33 cellular contexts compared by ENCODE assay signal in the genomic region with DNA sequence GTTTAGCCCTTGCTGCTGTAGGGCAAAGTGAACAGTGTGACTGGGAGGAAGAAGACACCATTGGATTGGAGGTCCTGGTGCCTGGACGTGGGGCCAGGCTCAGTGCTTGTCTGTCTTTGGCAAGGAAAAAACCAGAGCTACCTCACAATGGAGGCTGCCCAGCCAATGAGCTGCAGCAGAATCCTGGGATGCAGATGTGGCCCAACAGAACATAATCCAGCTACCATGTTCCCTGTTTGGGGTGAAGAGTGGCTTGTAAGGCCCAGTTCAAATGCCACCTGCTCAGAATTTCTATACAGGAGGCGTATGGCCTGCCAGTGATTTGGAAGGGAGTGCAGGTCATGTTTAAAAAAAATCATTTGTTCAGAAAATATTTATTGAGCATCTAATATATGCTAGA. TPM values are rescaled to one million over a fixed set of nuclear protein-coding genes. Genes with fewer than 3 reads are reported as not detected.
"Had no signal": no experiment of that assay in that cellular context is flagged by ENCODE, and none has a peak within 500 bp of the region (broad histone marks: within the 10 kb centered on the region; RNA-seq: fewer than 3 reads in every experiment).

TSS of gene SLC36A3 (minus strand) at position 101 of the 400 bp plus-strand sequence. CDS start 412 bp downstream, outside the sequence.

- H3K9me3 ChIP-seq: ascending aorta, breast epithelium, colonic mucosa, esophagus muscularis mucosa, gastroesophageal sphincter had no signal

- ATAC-seq: activated CD4-positive, alpha-beta T cell treated with anti-CD3 and anti-CD28 coated beads for 36 hours; activated CD8-positive, alpha-beta memory T cell treated with anti-CD3 and anti-CD28 coated beads, Interleukin-2, amount 10 ng/mL, durations not matched to agents 7 days and 5 days; activated CD8-positive, alpha-beta T cell treated with anti-CD3 and anti-CD28 coated beads, Interleukin-2, amount 10 ng/mL, durations not matched to agents 7 days and 5 days; activated naive CD4-positive, alpha-beta T cell treated with anti-CD3 and anti-CD28 coated beads, Interleukin-2, amount 50 U/mL, for 72 hours; activated T-cell treated with anti-CD3 and anti-CD28 coated beads, Interleukin-2, amount 50 U/mL, for 72 hours; foreskin keratinocyte; gastroesophageal sphincter; T-helper 17 cell had no signal

- H3K4me3 ChIP-seq: ascending aorta, breast epithelium, cardiac muscle cell, colonic mucosa, esophagus muscularis mucosa, gastroesophageal sphincter had no signal

- H3K4me1 Mint-ChIP-seq: activated CD4-positive, alpha-beta T cell treated with anti-CD3 and anti-CD28 coated beads for 36 hours; activated CD4-positive, alpha-beta T cell treated with anti-CD3 and anti-CD28 coated beads, Interleukin-2, amount 10 ng/mL, durations not matched to agents 24 days and 14 days; activated CD8-positive, alpha-beta memory T cell treated with anti-CD3 and anti-CD28 coated beads, Interleukin-2, amount 10 ng/mL, durations not matched to agents 7 days and 5 days; activated naive CD4-positive, alpha-beta T cell treated with anti-CD3 and anti-CD28 coated beads, Interleukin-2, amount 10 ng/mL, durations not matched to agents 7 days and 5 days; activated naive CD8-positive, alpha-beta T cell treated with anti-CD3 and anti-CD28 coated beads, Interleukin-2, amount 10 ng/mL, durations not matched to agents 7 days and 5 days; brain; T-helper 17 cell had no signal

- H3K9me3 Mint-ChIP-seq: activated CD4-positive, alpha-beta memory T cell treated with anti-CD3 and anti-CD28 coated beads for 36 hours; activated CD4-positive, alpha-beta T cell treated with anti-CD3 and anti-CD28 coated beads, Interleukin-2, amount 10 ng/mL, durations not matched to agents 24 days and 14 days; activated naive CD4-positive, alpha-beta T cell treated with anti-CD3 and anti-CD28 coated beads, Interleukin-2, amount 10 ng/mL, durations not matched to agents 7 days and 5 days; activated naive CD4-positive, alpha-beta T cell treated with anti-CD3 and anti-CD28 coated beads, Interleukin-2, amount 50 U/mL, for 72 hours; activated naive CD8-positive, alpha-beta T cell treated with anti-CD3 and anti-CD28 coated beads, Interleukin-2, amount 10 ng/mL, durations not matched to agents 7 days and 5 days; activated T-cell treated with anti-CD3 and anti-CD28 coated beads, Interleukin-2, amount 50 U/mL, for 72 hours; T-helper 2 cell treated with Interferon-gamma antibody and Interleukin-4, amounts not matched to agents 5 μg/mL and 100 μg/mL, for 36 hours had no signal

- H3K36me3 Mint-ChIP-seq: activated CD4-positive, alpha-beta memory T cell treated with anti-CD3 and anti-CD28 coated beads for 36 hours; activated CD8-positive, alpha-beta memory T cell treated with anti-CD3 and anti-CD28 coated beads, Interleukin-2, amount 10 ng/mL, durations not matched to agents 7 days and 5 days; activated naive CD4-positive, alpha-beta T cell treated with anti-CD3 and anti-CD28 coated beads, Interleukin-2, amount 10 ng/mL, durations not matched to agents 7 days and 5 days; activated naive CD4-positive, alpha-beta T cell treated with anti-CD3 and anti-CD28 coated beads, Interleukin-2, amount 50 U/mL, for 72 hours; activated naive CD8-positive, alpha-beta T cell treated with anti-CD3 and anti-CD28 coated beads, Interleukin-2, amount 10 ng/mL, durations not matched to agents 7 days and 5 days; brain had no signal

- H3K36me3 ChIP-seq: ascending aorta, breast epithelium, cardiac muscle cell, colonic mucosa, esophagus muscularis mucosa, gastroesophageal sphincter had no signal

- H3K4me3 Mint-ChIP-seq: activated CD4-positive, alpha-beta memory T cell treated with anti-CD3 and anti-CD28 coated beads for 36 hours; activated CD4-positive, alpha-beta T cell treated with anti-CD3 and anti-CD28 coated beads for 36 hours; activated CD4-positive, alpha-beta T cell treated with anti-CD3 and anti-CD28 coated beads, Interleukin-2, amount 10 ng/mL, durations not matched to agents 24 days and 14 days; activated CD8-positive, alpha-beta memory T cell treated with anti-CD3 and anti-CD28 coated beads, Interleukin-2, amount 10 ng/mL, durations not matched to agents 7 days and 5 days; activated CD8-positive, alpha-beta T cell treated with anti-CD3 and anti-CD28 coated beads, Interleukin-2, amount 10 ng/mL, durations not matched to agents 7 days and 5 days; activated naive CD4-positive, alpha-beta T cell treated with anti-CD3 and anti-CD28 coated beads, Interleukin-2, amount 10 ng/mL, durations not matched to agents 7 days and 5 days; activated naive CD8-positive, alpha-beta T cell treated with anti-CD3 and anti-CD28 coated beads, Interleukin-2, amount 10 ng/mL, durations not matched to agents 7 days and 5 days; activated T-cell treated with anti-CD3 and anti-CD28 coated beads, Interleukin-2, amount 50 U/mL, for 72 hours; brain; T-helper 17 cell; T-helper 2 cell treated with Interferon-gamma antibody and Interleukin-4, amounts not matched to agents 5 μg/mL and 100 μg/mL, for 36 hours had no signal

- H3K4me1 ChIP-seq: ascending aorta, breast epithelium, colonic mucosa, esophagus muscularis mucosa, gastroesophageal sphincter had no signal

- H3K27ac ChIP-seq: ascending aorta, breast epithelium, cardiac muscle cell, colonic mucosa, esophagus muscularis mucosa, gastroesophageal sphincter had no signal

- DNase-seq: activated CD4-positive, alpha-beta memory T cell treated with anti-CD3 and anti-CD28 coated beads for 36 hours; activated CD4-positive, alpha-beta T cell treated with anti-CD3 and anti-CD28 coated beads for 36 hours; activated CD4-positive, alpha-beta T cell treated with anti-CD3 and anti-CD28 coated beads, Interleukin-2, amount 10 ng/mL, durations not matched to agents 24 days and 14 days; activated CD4-positive, CD25-positive, alpha-beta regulatory T cell; activated CD4-positive, CD25-positive, alpha-beta regulatory T cell treated with anti-CD3 and anti-CD28 coated beads, Interleukin-2, amount 50 U/mL, for 72 hours; activated CD8-positive, alpha-beta memory T cell treated with anti-CD3 and anti-CD28 coated beads, Interleukin-2, amount 10 ng/mL, durations not matched to agents 7 days and 5 days; activated CD8-positive, alpha-beta memory T cell treated with anti-CD3 and anti-CD28 coated beads, Interleukin-2, amount 50 U/mL, for 4 hours; activated CD8-positive, alpha-beta T cell treated with anti-CD3 and anti-CD28 coated beads, Interleukin-2, amount 10 ng/mL, durations not matched to agents 7 days and 5 days; activated gamma-delta T cell; activated naive CD4-positive, alpha-beta T cell; activated naive CD4-positive, alpha-beta T cell treated with anti-CD3 and anti-CD28 coated beads, Interleukin-2, amount 10 ng/mL, durations not matched to agents 7 days and 5 days; activated naive CD8-positive, alpha-beta T cell treated with anti-CD3 and anti-CD28 coated beads, Interleukin-2, amount 10 ng/mL, durations not matched to agents 7 days and 5 days; activated T-cell treated with anti-CD3 and anti-CD28 coated beads, Interleukin-2, amount 50 U/mL, for 1 hour; activated T-cell treated with anti-CD3 and anti-CD28 coated beads, Interleukin-2, amount 50 U/mL, for 72 hours; central memory CD4-positive, alpha-beta T cell; cerebellar nuclear complex; colonic mucosa; effector CD8-positive, alpha-beta T cell; erythroblast; foreskin keratinocyte; T-helper 1 cell; T-helper 17 cell; T1000 had no signal

- H3K27ac Mint-ChIP-seq: activated CD4-positive, alpha-beta memory T cell treated with anti-CD3 and anti-CD28 coated beads for 36 hours; activated CD4-positive, alpha-beta T cell treated with anti-CD3 and anti-CD28 coated beads for 36 hours; activated CD4-positive, alpha-beta T cell treated with anti-CD3 and anti-CD28 coated beads, Interleukin-2, amount 10 ng/mL, durations not matched to agents 24 days and 14 days; activated CD8-positive, alpha-beta memory T cell treated with anti-CD3 and anti-CD28 coated beads, Interleukin-2, amount 10 ng/mL, durations not matched to agents 7 days and 5 days; activated CD8-positive, alpha-beta T cell treated with anti-CD3 and anti-CD28 coated beads, Interleukin-2, amount 10 ng/mL, durations not matched to agents 7 days and 5 days; activated naive CD4-positive, alpha-beta T cell treated with anti-CD3 and anti-CD28 coated beads, Interleukin-2, amount 10 ng/mL, durations not matched to agents 7 days and 5 days; activated naive CD4-positive, alpha-beta T cell treated with anti-CD3 and anti-CD28 coated beads, Interleukin-2, amount 50 U/mL, for 72 hours; activated naive CD8-positive, alpha-beta T cell treated with anti-CD3 and anti-CD28 coated beads, Interleukin-2, amount 10 ng/mL, durations not matched to agents 7 days and 5 days; activated T-cell treated with anti-CD3 and anti-CD28 coated beads, Interleukin-2, amount 50 U/mL, for 72 hours; brain; T-helper 17 cell; T-helper 2 cell treated with Interferon-gamma antibody and Interleukin-4, amounts not matched to agents 5 μg/mL and 100 μg/mL, for 36 hours had no signal

- H3K27me3 ChIP-seq: ascending aorta, breast epithelium, cardiac muscle cell, colonic mucosa, esophagus muscularis mucosa, foreskin keratinocyte had no signal

RNA-seq across cellular contexts. Expression of gene SLC36A3, which starts in this region (rescaled TPM):
- total RNA-seq: activated CD4-positive, alpha-beta memory T cell treated with anti-CD3 and anti-CD28 coated beads for 36 hours; activated CD4-positive, alpha-beta T cell treated with anti-CD3 and anti-CD28 coated beads for 36 hours; activated CD4-positive, alpha-beta T cell treated with anti-CD3 and anti-CD28 coated beads, Interleukin-2, amount 10 ng/mL, durations not matched to agents 24 days and 14 days; activated CD8-positive, alpha-beta memory T cell treated with anti-CD3 and anti-CD28 coated beads for 36 hours; activated CD8-positive, alpha-beta memory T cell treated with anti-CD3 and anti-CD28 coated beads, Interleukin-2, amount 10 ng/mL, durations not matched to agents 7 days and 5 days; activated CD8-positive, alpha-beta T cell treated with anti-CD3 and anti-CD28 coated beads, Interleukin-2, amount 10 ng/mL, durations not matched to agents 7 days and 5 days; activated naive CD4-positive, alpha-beta T cell treated with anti-CD3 and anti-CD28 coated beads, Interleukin-2, amount 50 U/mL, for 72 hours; activated naive CD8-positive, alpha-beta T cell treated with anti-CD3 and anti-CD28 coated beads, Interleukin-2, amount 10 ng/mL, durations not matched to agents 7 days and 5 days; ascending aorta; breast epithelium; cardiac muscle cell; colonic mucosa; dermis microvascular lymphatic vessel endothelial cell; esophagus muscularis mucosa; foreskin keratinocyte; gastroesophageal sphincter; T-helper 17 cell had no signal
- polyA plus RNA-seq: cardiac muscle cell, foreskin keratinocyte had no signal
